8 cellular contexts compared by ENCODE assay signal in the genomic region with DNA sequence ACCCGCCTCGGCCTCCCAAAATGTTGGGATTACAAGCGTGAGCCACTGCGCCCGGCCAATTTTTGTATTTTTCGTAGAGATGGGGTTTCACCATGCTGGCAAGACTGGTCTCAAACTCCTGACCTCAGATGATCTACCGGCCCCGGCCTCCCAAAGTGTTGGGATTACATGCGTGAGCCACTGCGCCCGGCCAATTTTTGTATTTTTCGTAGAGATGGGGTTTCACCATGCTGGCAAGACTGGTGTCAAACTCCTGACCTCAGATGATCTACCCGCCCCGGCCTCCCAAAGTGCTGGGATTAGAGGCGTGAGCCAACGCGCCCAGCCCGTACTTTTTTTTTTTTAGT. TPM values are rescaled to one million over a fixed set of nuclear protein-coding genes. Genes with fewer than 3 reads are reported as not detected.
A peak's percentile ranks its signal among the peaks of the same experiment; 100 is the strongest.
DNase-seq lines count a peak whose midpoint lies in the region; ATAC-seq and TF ChIP-seq lines count a peak whose summit lies in the region.
"Not testable (repeated sequence)": the region's sequence is repeated elsewhere in the genome, so short reads cannot be mapped to it uniquely, and the experiment has no call there.

No MANE protein-coding gene starts in this region.

- POLR2A ChIA-PET in A673 (lab: Charles Lee; ENCODE audit: low non-redundant PET), result not testable (repeated sequence)
- POLR2A ChIA-PET in Panc1 (lab: Charles Lee), result interaction anchor here (0.6 kb wide), 1 partner anchor 53 kb away, joined by 15 read pairs; no protein-coding TSS in a partner anchor
- POLR2A ChIA-PET in activated CD8-positive, alpha-beta T cell treated with anti-CD3 and anti-CD28 coated beads for 36 hours (lab: Charles Lee), result interaction anchor here (1.2 kb wide), 1 partner anchor 17 kb away, joined by 3 read pairs; no protein-coding TSS in a partner anchor
- POLR2A ChIA-PET in naive thymus-derived CD4-positive, alpha-beta T cell (lab: Charles Lee), result interaction anchor here (0.6 to 2.4 kb wide), 8 partner anchors 10 to 344 kb away, joined by 3 to 16 read pairs (median 4); partner anchors contain the start of genes OTUB1, PRDX5 and TRMT112

- not testable (repeated sequence) for H3K9me3 Mint-ChIP-seq in activated CD8-positive, alpha-beta T cell treated with anti-CD3 and anti-CD28 coated beads for 36 hours; brain; naive thymus-derived CD4-positive, alpha-beta T cell; stimulated activated naive B cell treated with anti-CD40 and anti-IgM and Interleukin-4, amounts not matched to agents 10 μg/mL and 1 μg/mL and 100 μg/mL, for 72 hours

- peak overlapping the region; percentile 100 for H3K4me3 Mint-ChIP-seq in activated CD8-positive, alpha-beta T cell treated with anti-CD3 and anti-CD28 coated beads for 36 hours
- peak overlapping the region; percentile 98 to 100 (median 100) for H3K4me3 Mint-ChIP-seq in brain
- H3K4me3 Mint-ChIP-seq in naive thymus-derived CD4-positive, alpha-beta T cell, result peak overlapping the region; percentile 98 to 100 (median 99)
- H3K4me3 Mint-ChIP-seq in stimulated activated naive B cell treated with anti-CD40 and anti-IgM and Interleukin-4, amounts not matched to agents 10 μg/mL and 1 μg/mL and 100 μg/mL, for 72 hours, result peak overlapping the region; percentile 100

- H3K27ac ChIP-seq in A673 (ENCODE audit: low read depth, low read length, poor library complexity, severe bottlenecking), result peak overlapping the region; percentile 96
- H3K27ac ChIP-seq in GM23248, result not testable (repeated sequence)
- peak overlapping the region; percentile 95 for H3K27ac ChIP-seq in Panc1 (ENCODE audit: low read length)
- peak overlapping the region; percentile 94 for H3K27ac ChIP-seq in naive thymus-derived CD4-positive, alpha-beta T cell (ENCODE audit: low read depth, low read length)

- peak overlapping the region; percentile 65 for H2AFZ ChIP-seq in GM23248

- TF ChIP-seq CTCF in A673 (conservative IDR thresholded peaks at IDR 0.05; ENCODE audit: low read depth, low read length); Panc1 (IDR thresholded peaks at IDR 0.05); activated CD8-positive, alpha-beta T cell treated with anti-CD3 and anti-CD28 coated beads for 36 hours (IDR thresholded peaks at IDR 0.05); brain (conservative IDR thresholded peaks at IDR 0.05); fibroblast of pulmonary artery (IDR thresholded peaks at IDR 0.05; ENCODE audit: low read length, missing control alignments): not testable (repeated sequence)

- CTCF ChIA-PET in A673 (lab: Charles Lee); Panc1 (lab: Charles Lee); naive thymus-derived CD4-positive, alpha-beta T cell (lab: Charles Lee): not testable (repeated sequence)
- CTCF ChIA-PET in activated CD8-positive, alpha-beta T cell treated with anti-CD3 and anti-CD28 coated beads for 36 hours (lab: Charles Lee), result interaction anchor here (0.7 to 2.0 kb wide), 2 partner anchors 28 to 137 kb away, joined by 6 to 11 read pairs; no protein-coding TSS in a partner anchor

- not testable (repeated sequence) for DNase-seq in A673 (ENCODE audit: low spot score); GM23248; Panc1 (ENCODE audit: low read depth, low spot score); activated CD8-positive, alpha-beta T cell treated with anti-CD3 and anti-CD28 coated beads for 36 hours; fibroblast of pulmonary artery (ENCODE audit: low read depth); naive thymus-derived CD4-positive, alpha-beta T cell; stimulated activated naive B cell treated with anti-CD40 and anti-IgM and Interleukin-4, amounts not matched to agents 10 μg/mL and 1 μg/mL and 100 μg/mL, for 72 hours

- not testable (repeated sequence) for H3K9me2 ChIP-seq in GM23248 (ENCODE audit: insufficient read depth)

- H4K20me1 ChIP-seq in GM23248 (ENCODE audit: insufficient read depth), result not testable (repeated sequence)

- not testable (repeated sequence) for H3F3A ChIP-seq in GM23248 (ENCODE audit: insufficient read depth)

- peaks cover 23% of the 10 kb centered on the region for H3K36me3 Mint-ChIP-seq in activated CD8-positive, alpha-beta T cell treated with anti-CD3 and anti-CD28 coated beads for 36 hours (ENCODE audit: low read depth)
- peaks cover 13% of the 10 kb centered on the region for H3K36me3 Mint-ChIP-seq in brain
- peaks cover 0 to 15% (median 0%) of the 10 kb centered on the region in 5 donors for H3K36me3 Mint-ChIP-seq in naive thymus-derived CD4-positive, alpha-beta T cell
- H3K36me3 Mint-ChIP-seq in stimulated activated naive B cell treated with anti-CD40 and anti-IgM and Interleukin-4, amounts not matched to agents 10 μg/mL and 1 μg/mL and 100 μg/mL, for 72 hours, result peaks cover 16 to 23% of the 10 kb centered on the region in 2 donors

- peak overlapping the region; percentile 82 for H3K27ac Mint-ChIP-seq in activated CD8-positive, alpha-beta T cell treated with anti-CD3 and anti-CD28 coated beads for 36 hours
- peak overlapping the region; percentile 80 to 100 (median 100) for H3K27ac Mint-ChIP-seq in brain
- H3K27ac Mint-ChIP-seq in naive thymus-derived CD4-positive, alpha-beta T cell, result peak overlapping the region; percentile 94 to 99 (median 99)
- peak overlapping the region; percentile 88 for H3K27ac Mint-ChIP-seq in stimulated activated naive B cell treated with anti-CD40 and anti-IgM and Interleukin-4, amounts not matched to agents 10 μg/mL and 1 μg/mL and 100 μg/mL, for 72 hours

- H3K4me2 ChIP-seq in GM23248 (ENCODE audit: unreplicated experiment), result not testable (repeated sequence)

- H3K4me1 Mint-ChIP-seq in activated CD8-positive, alpha-beta T cell treated with anti-CD3 and anti-CD28 coated beads for 36 hours (ENCODE audit: low read depth), result peaks cover 27% of the 10 kb centered on the region
- H3K4me1 Mint-ChIP-seq in brain, result peaks cover 38% of the 10 kb centered on the region
- peaks cover 12 to 36% (median 29%) of the 10 kb centered on the region in 7 donors for H3K4me1 Mint-ChIP-seq in naive thymus-derived CD4-positive, alpha-beta T cell
- H3K4me1 Mint-ChIP-seq in stimulated activated naive B cell treated with anti-CD40 and anti-IgM and Interleukin-4, amounts not matched to agents 10 μg/mL and 1 μg/mL and 100 μg/mL, for 72 hours, result peaks cover 18 to 33% of the 10 kb centered on the region in 2 donors

- ATAC-seq in Panc1; activated CD8-positive, alpha-beta T cell treated with anti-CD3 and anti-CD28 coated beads for 36 hours; naive thymus-derived CD4-positive, alpha-beta T cell; stimulated activated naive B cell treated with anti-CD40 and anti-IgM and Interleukin-4, amounts not matched to agents 10 μg/mL and 1 μg/mL and 100 μg/mL, for 72 hours (replicated peaks): not testable (repeated sequence)

- H3K4me3 ChIP-seq in A673 (ENCODE audit: low read depth, low read length, poor library complexity, severe bottlenecking), result peak overlapping the region; percentile 72
- H3K4me3 ChIP-seq in GM23248, result peak overlapping the region; percentile 41; the same call in 1 of the 2 replicates
- peak overlapping the region; percentile 84 to 85 for H3K4me3 ChIP-seq in Panc1 (ENCODE audit: low read depth in 2 of 2, low read length in 2 of 2)
- peak overlapping the region; percentile 10 for H3K4me3 ChIP-seq in fibroblast of pulmonary artery (replicated peaks; ENCODE audit: low read depth, low read length)
- peak overlapping the region; percentile 87 for H3K4me3 ChIP-seq in naive thymus-derived CD4-positive, alpha-beta T cell (ENCODE audit: low read length)

- H3K4me1 ChIP-seq in A673 (ENCODE audit: insufficient read depth, low read length, poor library complexity, severe bottlenecking) (peaks cover 30% of the 10 kb centered on the region), GM23248 (ENCODE audit: insufficient read depth) (peaks cover 14% of the 10 kb centered on the region), Panc1 (ENCODE audit: control insufficient read depth, insufficient read depth, low read length) (peaks cover 10% of the 10 kb centered on the region)
- peaks cover 10 to 11% of the 10 kb centered on the region in 2 donors for H3K4me1 ChIP-seq in naive thymus-derived CD4-positive, alpha-beta T cell (ENCODE audit: control insufficient read depth in 2 of 2, insufficient read depth in 2 of 2, low read length in 2 of 2)

- WGBS in GM23248 (ENCODE audit: low coverage in 1 of 2, low lambda C conversion rate in 2 of 2, missing lambda C conversion rate in 2 of 2), 2 experiments, result 64 to 69% methylated on average over 18 of the region's 18 CpGs

- not testable (repeated sequence) for H3K9ac ChIP-seq in GM23248

- in situ Hi-C loops in GM23248 (cut with MboI); Panc1 (cut with HindIII; ENCODE audit: low pct_unique_long_range_greater_than_20kb, low sequenced_read_pairs): not testable (repeated sequence)

- TSS peak; percentile 29 for BruUV-seq in A673 (replicated peaks; lab: Mats Ljungman, UMichigan)
- not testable (repeated sequence) for BruUV-seq in Panc1 (replicated peaks; lab: Mats Ljungman, UMichigan)

- H3K36me3 ChIP-seq in A673 (ENCODE audit: insufficient read depth, low read length, poor library complexity, severe bottlenecking), result peaks cover 13% of the 10 kb centered on the region
- not testable (repeated sequence) for H3K36me3 ChIP-seq in GM23248 (ENCODE audit: low read depth); Panc1 (ENCODE audit: control insufficient read depth, insufficient read depth, low read length)
- H3K36me3 ChIP-seq in naive thymus-derived CD4-positive, alpha-beta T cell (ENCODE audit: control insufficient read depth in 2 of 3, insufficient read depth in 3 of 3, low read length in 3 of 3), result peaks cover 0 to 14% (median 0%) of the 10 kb centered on the region in 3 experiments

- not testable (repeated sequence) for H3K27me3 Mint-ChIP-seq in activated CD8-positive, alpha-beta T cell treated with anti-CD3 and anti-CD28 coated beads for 36 hours; brain; naive thymus-derived CD4-positive, alpha-beta T cell; stimulated activated naive B cell treated with anti-CD40 and anti-IgM and Interleukin-4, amounts not matched to agents 10 μg/mL and 1 μg/mL and 100 μg/mL, for 72 hours

- H3K27me3 ChIP-seq in A673 (replicated peaks; ENCODE audit: insufficient read depth, low read depth, low read length, poor library complexity); GM23248 (replicated peaks; ENCODE audit: insufficient read depth); Panc1 (ENCODE audit: control insufficient read depth, insufficient read depth, low read length); naive thymus-derived CD4-positive, alpha-beta T cell (ENCODE audit: control insufficient read depth in 2 of 2, insufficient read depth in 2 of 2, low read length in 2 of 2): not testable (repeated sequence)

- H3K79me2 ChIP-seq in GM23248 (ENCODE audit: insufficient read depth), result peaks cover 45% of the 10 kb centered on the region

- intact Hi-C loops in A673 (cut with micrococcal nuclease; ENCODE audit: unreplicated experiment), result loop anchor here (10.0 kb wide), 1 partner anchor 139 kb away; the partner anchor contains the start of gene MARK2
- intact Hi-C loops in Panc1 (cut with micrococcal nuclease; ENCODE audit: unreplicated experiment); activated CD8-positive, alpha-beta T cell treated with anti-CD3 and anti-CD28 coated beads for 36 hours (cut with micrococcal nuclease): not testable (repeated sequence)
- intact Hi-C loops in naive thymus-derived CD4-positive, alpha-beta T cell (cut with micrococcal nuclease), result loop anchor here (1.0 to 10.0 kb wide), 10 partner anchors 12 to 332 kb away; partner anchors contain the start of genes OTUB1 (in 2 of the 2), ATL3 (in 1 of the 2), RTN3 (in 1 of the 2) and ZFTA (in 1 of the 2)

- not testable (repeated sequence) for H3K9me3 ChIP-seq in A673 (ENCODE audit: low read depth, low read length, poor library complexity, severe bottlenecking); GM23248 (ENCODE audit: low read depth); Panc1 (ENCODE audit: control insufficient read depth, insufficient read depth, low read depth, low read length); naive thymus-derived CD4-positive, alpha-beta T cell (ENCODE audit: control insufficient read depth in 2 of 3, low read length in 3 of 3)

RNA-seq across cellular contexts. Expression of gene COX8A, which starts 0.5 kb away (rescaled TPM):
- total RNA-seq in A673 (2021) (615 and 652 TPM in 2 replicates), Panc1 (2021; ENCODE audit: unreplicated experiment) (613 TPM)
- 358 and 388 TPM in 2 replicates for total RNA-seq in GM23248 (2014; rRNA removed; shearing (Covaris generic))
- polyA plus RNA-seq in GM23248 (2016; fragmentation: Nextera tagmentation; extraction: Ambion mirVana) (397 and 417 TPM in 2 replicates), brain (ENCODE audit: insufficient read depth, low read depth, low replicate concordance) (1,055 TPM)
- polyA plus RNA-seq in Panc1 (2012; ENCODE audit: insufficient read length), result 788 TPM
- total RNA-seq in activated CD8-positive, alpha-beta T cell treated with anti-CD3 and anti-CD28 coated beads for 36 hours, result 100 to 1,000 TPM; 436 to 497 TPM
- total RNA-seq in naive thymus-derived CD4-positive, alpha-beta T cell, result 100 to 1,000 TPM in 4 of 5 experiments, 10 to 100 TPM in 1; 90.9 to 363 (median 105) TPM
- 100 to 1,000 TPM; 360 to 375 TPM for polyA plus RNA-seq in naive thymus-derived CD4-positive, alpha-beta T cell

RNA-seq across cellular contexts. Expression of gene OTUB1, which starts 12.4 kb away (rescaled TPM):
- total RNA-seq in A673 (2021) (136 and 140 TPM in 2 replicates), Panc1 (2021; ENCODE audit: unreplicated experiment) (118 TPM)
- 35.5 and 48.3 TPM in 2 replicates for total RNA-seq in GM23248 (2014; rRNA removed; shearing (Covaris generic))
- polyA plus RNA-seq in GM23248 (2016; fragmentation: Nextera tagmentation; extraction: Ambion mirVana) (123 and 130 TPM in 2 replicates), brain (ENCODE audit: insufficient read depth, low read depth, low replicate concordance) (215 TPM)
- 169 TPM for polyA plus RNA-seq in Panc1 (2012; ENCODE audit: insufficient read length)
- 10 to 100 TPM; 70.1 to 73.9 TPM for total RNA-seq in activated CD8-positive, alpha-beta T cell treated with anti-CD3 and anti-CD28 coated beads for 36 hours
- 10 to 100 TPM; 59.4 to 99.0 (median 72.5) TPM for total RNA-seq in naive thymus-derived CD4-positive, alpha-beta T cell
- polyA plus RNA-seq in naive thymus-derived CD4-positive, alpha-beta T cell, result 100 to 1,000 TPM; 117 to 125 TPM

RNA-seq across cellular contexts. Expression of gene NAA40, which starts 35.1 kb away (rescaled TPM):
- total RNA-seq in A673 (2021) (44.8 and 51.2 TPM in 2 replicates), Panc1 (2021; ENCODE audit: unreplicated experiment) (43.2 TPM)
- total RNA-seq in GM23248 (2014; rRNA removed; shearing (Covaris generic)), result 11.7 and 27.9 TPM in 2 replicates
- polyA plus RNA-seq in GM23248 (2016; fragmentation: Nextera tagmentation; extraction: Ambion mirVana) (10.3 and 12.0 TPM in 2 replicates), brain (ENCODE audit: insufficient read depth, low read depth, low replicate concordance) (15.8 TPM)
- polyA plus RNA-seq in Panc1 (2012; ENCODE audit: insufficient read length), result 29.4 TPM
- 10 to 100 TPM; 18.5 to 20.5 TPM for total RNA-seq in activated CD8-positive, alpha-beta T cell treated with anti-CD3 and anti-CD28 coated beads for 36 hours
- total RNA-seq in naive thymus-derived CD4-positive, alpha-beta T cell, result 10 to 100 TPM; 21.0 to 39.8 (median 24.8) TPM
- polyA plus RNA-seq in naive thymus-derived CD4-positive, alpha-beta T cell, result 10 to 100 TPM in 1 of 2 donors, 1 to 10 TPM in 1; 5.1 to 10.3 TPM

RNA-seq across cellular contexts. Expression of gene RCOR2, which starts 56.9 kb away (rescaled TPM):
- total RNA-seq in A673 (2021) (3.9 and 7.6 TPM in 2 replicates), Panc1 (2021; ENCODE audit: unreplicated experiment) (10.2 TPM)
- 0.89 and 1.8 TPM in 2 replicates for total RNA-seq in GM23248 (2014; rRNA removed; shearing (Covaris generic))
- polyA plus RNA-seq in GM23248 (2016; fragmentation: Nextera tagmentation; extraction: Ambion mirVana) (0.24 TPM in 1 of 2 replicates, not detected in the other), brain (ENCODE audit: insufficient read depth, low read depth, low replicate concordance) (23.5 TPM)
- 14.5 TPM for polyA plus RNA-seq in Panc1 (2012; ENCODE audit: insufficient read length)
- total RNA-seq in activated CD8-positive, alpha-beta T cell treated with anti-CD3 and anti-CD28 coated beads for 36 hours, result 1 to 10 TPM in 1 of 2 experiments, under 1 TPM in 1; 0.61 to 2.1 TPM
- under 1 TPM in 1 of 5 experiments, not detected in 4; 0.07 TPM for total RNA-seq in naive thymus-derived CD4-positive, alpha-beta T cell
- not detected for polyA plus RNA-seq in naive thymus-derived CD4-positive, alpha-beta T cell

Comparison
In these comparisons a context has a peak if more than half of its experiments do, and no peak if none do; other contexts are left out.
1. H3K4me3 ChIP-seq: peak in every context shown above with its lines; median percentile 87 in naive thymus-derived CD4-positive, alpha-beta T cell; 84 in Panc1; 72 in A673; 41 in GM23248; 10 in fibroblast of pulmonary artery.